Comparison of ENCODE assay signal across 14 cellular contexts in the genomic region with DNA sequence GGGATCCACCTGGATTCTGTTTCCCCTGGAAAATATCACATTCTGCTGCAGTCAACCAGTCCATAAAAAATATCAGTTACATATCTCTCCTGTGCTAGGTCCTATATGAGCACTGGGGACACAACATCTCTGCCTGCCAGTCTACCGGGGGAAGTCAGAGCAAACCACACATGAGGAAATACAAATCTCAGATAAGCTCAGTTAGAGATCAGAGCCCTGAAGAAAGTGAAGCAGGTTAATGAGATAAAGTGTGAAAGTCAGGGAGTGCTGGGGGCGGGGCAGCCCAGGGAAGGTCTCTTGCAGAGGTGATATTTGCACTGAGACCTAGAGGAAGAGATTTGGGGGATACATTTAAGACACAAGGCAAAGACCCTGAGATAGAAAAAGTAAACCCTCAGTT.
DNase-seq lines count a peak whose midpoint lies in the region; ATAC-seq, FAIRE-seq and TF ChIP-seq lines count a peak whose summit lies in the region.
"Had no signal": no experiment of that assay in that cellular context is flagged by ENCODE, and none has a peak within 500 bp of the region (broad histone marks: within the 10 kb centered on the region; RNA-seq: fewer than 3 reads in every experiment).

No MANE protein-coding gene starts in this region.

- H3K4me3 Mint-ChIP-seq in CD4-positive, alpha-beta T cell: peak overlapping the region; percentile 9
- H3K4me3 Mint-ChIP-seq: naive B cell had no signal

- no peaks in the 10 kb centered on the region for H3K27me3 Mint-ChIP-seq in CD4-positive, alpha-beta T cell

- TF ChIP-seq RAD21 in HepG2 (CRISPR knock-in tag; IDR thresholded peaks at IDR 0.05): no peak

- 7% methylated on average over 2 of the region's 2 CpGs for WGBS in HepG2 (ENCODE audit: low lambda C conversion rate)

- no peak overlapping the region for H2AFZ ChIP-seq in HepG2 (ENCODE audit: low read length)

- no peaks in the 10 kb centered on the region for H3K4me1 ChIP-seq in HepG2 (ENCODE audit: insufficient read depth, low read length)

- no peak for TF ChIP-seq CTCF in CD4-positive, alpha-beta T cell (IDR thresholded peaks at IDR 0.05)
- TF ChIP-seq CTCF in coronary artery (IDR thresholded peaks at IDR 0.05) (no peak), HepG2 (CRISPR knock-in tag; IDR thresholded peaks at IDR 0.05) (no peak)

- no peaks in the 10 kb centered on the region for H3K36me3 Mint-ChIP-seq in CD4-positive, alpha-beta T cell (ENCODE audit: low read depth)
- H3K36me3 Mint-ChIP-seq: naive B cell had no signal

- no peaks in the 10 kb centered on the region for H3K79me2 ChIP-seq in HepG2 (ENCODE audit: insufficient read depth, low read length)

- BruUV-seq in HepG2 (replicated peaks; lab: Mats Ljungman, UMichigan): no TSS peak

- H3K9me3 Mint-ChIP-seq in CD4-positive, alpha-beta T cell: no peaks in the 10 kb centered on the region

- no peak overlapping the region for H3K9ac ChIP-seq in HepG2 (ENCODE audit: insufficient read depth, low read depth, low read length)

- intact Hi-C loops in CD4-positive, alpha-beta T cell (cut with DNase I, micrococcal nuclease): no loop called here
- intact Hi-C loops in HepG2 (cut with micrococcal nuclease; ENCODE audit: unreplicated experiment): no loop called here

- H3K27me3 ChIP-seq in CD4-positive, alpha-beta T cell (ENCODE audit: control insufficient read depth, insufficient read depth, low read length): no peaks in the 10 kb centered on the region
- no peaks in the 10 kb centered on the region; a peak in 1 of 5 replicates for H3K27me3 ChIP-seq in HepG2 (ENCODE audit: control insufficient read depth in 1 of 2, insufficient read depth in 2 of 2, low read length in 2 of 2)

- TF ChIP-seq EP300 in HepG2 (IDR thresholded peaks at IDR 0.05; ENCODE audit: low read depth in 2 of 2, low read length in 2 of 2) (no peak), HepG2 (CRISPR knock-in tag; IDR thresholded peaks at IDR 0.05; ENCODE audit: borderline replicate concordance) (no peak)

- POLR2A ChIA-PET in CD4-positive, alpha-beta T cell (lab: Charles Lee): interaction anchor here (1.0 kb wide), 1 partner anchor 36 kb away, joined by 3 read pairs; no protein-coding TSS in a partner anchor
- POLR2A ChIA-PET in HepG2 (lab: Yijun Ruan, JAX): no interaction called here

- H3K27ac ChIP-seq in CD4-positive, alpha-beta T cell (ENCODE audit: low read depth, low read length): no peak overlapping the region
- H3K27ac ChIP-seq in coronary artery: no peak overlapping the region
- no peak overlapping the region for H3K27ac ChIP-seq in HepG2 (ENCODE audit: extremely low read length, insufficient read depth, low read length)
- H3K27ac ChIP-seq: HL-60, thoracic aorta had no signal

- H3K36me3 ChIP-seq in HepG2 (replicated peaks in 1 of 2; ENCODE audit: control insufficient read depth in 1 of 2, insufficient read depth in 2 of 2, low read length in 2 of 2): no peaks in the 10 kb centered on the region
- H3K36me3 ChIP-seq: thoracic aorta had no signal

- peak in 1 of 10 experiments; percentile 8 for DNase-seq in CD4-positive, alpha-beta T cell
- DNase-seq in HK-2 (ENCODE audit: unreplicated experiment): no peak
- DNase-seq in coronary artery (ENCODE audit: low spot score): no peak
- no peak for DNase-seq in HepG2 (ENCODE audit: low spot score)
- no peak for DNase-seq in HuH-7.5 (ENCODE audit: low spot score)
- DNase-seq: activated CD4-positive, alpha-beta T cell treated with anti-CD3 and anti-CD28 coated beads for 4 hours; AML-193; naive B cell; stimulated activated CD4-positive, alpha-beta T cell treated with anti-CD3 and anti-CD28 coated beads, Interleukin-4, amount 100 ng/mL, for 24 hours had no signal

- H3K4me2 ChIP-seq in HepG2 (ENCODE audit: low read depth, low read length): no peak overlapping the region

- in situ Hi-C loops in HepG2 (cut with HindIII; ENCODE audit: extremely low pct_ligation_motif_present, low pct_unique_long_range_greater_than_20kb): no loop called here

- no peaks in the 10 kb centered on the region for H4K20me1 ChIP-seq in HepG2 (ENCODE audit: insufficient read depth, low read length)

- H3K9me3 ChIP-seq in CD4-positive, alpha-beta T cell (ENCODE audit: control insufficient read depth, low read length): no peaks in the 10 kb centered on the region
- H3K9me3 ChIP-seq in HepG2 (ENCODE audit: low read length): no peaks in the 10 kb centered on the region
- H3K9me3 ChIP-seq: thoracic aorta had no signal

- no peak for TF ChIP-seq POLR2A in HepG2 (IDR thresholded peaks at IDR 0.05; ENCODE audit: insufficient read depth in 1 of 2, low read depth in 2 of 2, low read length in 2 of 2)

- no peak overlapping the region for H3K27ac Mint-ChIP-seq in CD4-positive, alpha-beta T cell
- H3K27ac Mint-ChIP-seq: naive B cell had no signal

- peak; percentile 81 for ATAC-seq in CD4-positive, alpha-beta T cell (ENCODE audit: poor library complexity)
- ATAC-seq in GM19023 (IDR thresholded peaks at IDR 0.05; ENCODE audit: unreplicated experiment) (peak; percentile 54), HG02623 (IDR thresholded peaks at IDR 0.05; ENCODE audit: unreplicated experiment) (peak; percentile 59), HG03575 (IDR thresholded peaks at IDR 0.05; ENCODE audit: extremely low read depth, insufficient number of reproducible peaks, low FRiP score, unreplicated experiment) (peak; percentile 64), HepG2 (no peak)

- H3K4me3 ChIP-seq in coronary artery (no peak overlapping the region), HepG2 (replicated peaks in 1 of 3; ENCODE audit: insufficient read depth in 1 of 3, low read depth in 2 of 3, low read length in 3 of 3) (no peak overlapping the region)
- H3K4me3 ChIP-seq: thoracic aorta had no signal

- FAIRE-seq in HepG2 (lab: Jason Lieb, UNC): no peak

- H3K4me1 Mint-ChIP-seq in CD4-positive, alpha-beta T cell (ENCODE audit: low read depth): peaks cover 26% of the 10 kb centered on the region
- H3K4me1 Mint-ChIP-seq: naive B cell had no signal

- CTCF ChIA-PET in CD4-positive, alpha-beta T cell (lab: Charles Lee): interaction anchor here (0.6 kb wide), 2 partner anchors 8 to 402 kb away, joined by 3 read pairs; no protein-coding TSS in a partner anchor
- CTCF ChIA-PET in HepG2 (lab: Yijun Ruan, JAX; ENCODE audit: low intra/inter-chr PET ratio, low total read pairs): no interaction called here

TF ChIP-seq in HepG2, 621 proteins besides CTCF, POLR2A, EP300 and RAD21:
- TF ChIP-seq FOSL2 (CRISPR knock-in tag; IDR thresholded peaks at IDR 0.05) (no peak), ZBTB7B (CRISPR knock-in tag; IDR thresholded peaks at IDR 0.05) (no peak)
